ENCODE assay signal across 1 cellular context in the genomic region with DNA sequence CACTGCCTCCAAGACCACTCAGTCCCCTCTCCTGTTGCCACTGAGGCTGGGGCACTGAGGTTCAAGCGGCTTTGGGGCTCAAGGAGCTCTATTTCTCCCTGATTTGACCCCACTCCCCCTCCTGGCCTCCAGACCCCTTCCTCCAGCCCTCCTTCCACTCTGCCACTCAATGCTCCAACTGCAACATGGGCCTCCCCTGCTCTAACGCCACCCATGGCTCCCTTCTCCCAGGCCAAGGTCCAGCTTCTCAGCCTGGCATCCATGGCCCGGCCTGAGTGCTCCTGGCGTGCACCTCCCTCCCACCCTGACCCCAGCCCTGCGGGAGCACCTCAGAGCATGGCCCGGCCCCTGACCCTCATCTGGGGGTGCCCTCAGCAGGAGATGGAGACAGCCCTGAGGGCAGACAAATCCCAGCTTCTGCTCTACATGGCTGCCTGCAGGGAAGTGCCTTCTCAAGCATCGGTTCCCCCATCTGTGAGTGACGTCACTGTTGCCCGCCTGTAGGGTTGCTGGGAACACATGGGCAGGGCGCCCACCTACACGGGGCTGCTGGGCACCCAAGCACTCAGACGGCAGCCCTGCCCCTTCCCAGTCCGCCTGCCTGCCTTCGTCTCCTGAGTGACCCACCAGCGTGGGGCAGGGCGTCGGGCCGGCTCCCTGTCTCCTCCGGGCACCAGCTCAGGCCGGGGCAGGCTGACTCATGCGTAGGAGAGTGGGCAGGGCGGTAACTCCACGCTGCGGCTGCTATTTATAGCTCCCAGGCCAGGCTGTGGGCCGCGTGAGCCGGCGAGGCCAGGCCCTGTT.
TF ChIP-seq lines count a peak whose summit lies in the region.

No MANE protein-coding gene starts in this region.

TF ChIP-seq in H1, 55 proteins besides CTCF, POLR2A, EP300 and RAD21 (continued from another document):
- TF ChIP-seq, protein P1, sequence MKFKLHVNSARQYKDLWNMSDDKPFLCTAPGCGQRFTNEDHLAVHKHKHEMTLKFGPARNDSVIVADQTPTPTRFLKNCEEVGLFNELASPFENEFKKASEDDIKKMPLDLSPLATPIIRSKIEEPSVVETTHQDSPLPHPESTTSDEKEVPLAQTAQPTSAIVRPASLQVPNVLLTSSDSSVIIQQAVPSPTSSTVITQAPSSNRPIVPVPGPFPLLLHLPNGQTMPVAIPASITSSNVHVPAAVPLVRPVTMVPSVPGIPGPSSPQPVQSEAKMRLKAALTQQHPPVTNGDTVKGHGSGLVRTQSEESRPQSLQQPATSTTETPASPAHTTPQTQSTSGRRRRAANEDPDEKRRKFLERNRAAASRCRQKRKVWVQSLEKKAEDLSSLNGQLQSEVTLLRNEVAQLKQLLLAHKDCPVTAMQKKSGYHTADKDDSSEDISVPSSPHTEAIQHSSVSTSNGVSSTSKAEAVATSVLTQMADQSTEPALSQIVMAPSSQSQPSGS (IDR thresholded peaks at IDR 0.05; ENCODE audit: low read length), result no peak
- TF ChIP-seq JUN (IDR thresholded peaks at IDR 0.05; ENCODE audit: low read depth, low read length), result no peak
- no peak for TF ChIP-seq BCL11A (IDR thresholded peaks at IDR 0.05; ENCODE audit: low read depth in 2 of 2, low read length in 2 of 2)
- no peak for TF ChIP-seq SIN3A (conservative IDR thresholded peaks at IDR 0.05 in 1 of 2, IDR thresholded peaks at IDR 0.05 in 1 of 2; ENCODE audit: low read depth in 1 of 2, low read length in 2 of 2)
- no peak for TF ChIP-seq RFX5 (IDR thresholded peaks at IDR 0.05; ENCODE audit: borderline replicate concordance, low read depth, low read length)
- no peak for TF ChIP-seq MAFK (IDR thresholded peaks at IDR 0.05; ENCODE audit: low read depth, low read length)
- no peak for TF ChIP-seq RNF2 (IDR thresholded peaks at IDR 0.05; ENCODE audit: borderline replicate concordance, low read depth, low read length, missing control alignments, poor library complexity, severe bottlenecking)
- no peak for TF ChIP-seq FOSL1 (IDR thresholded peaks at IDR 0.05; ENCODE audit: insufficient read depth, low read depth, low read length)
- no peak for TF ChIP-seq JUND (IDR thresholded peaks at IDR 0.05; ENCODE audit: low read length)
